1 cellular context compared by ENCODE assay signal in the genomic region with DNA sequence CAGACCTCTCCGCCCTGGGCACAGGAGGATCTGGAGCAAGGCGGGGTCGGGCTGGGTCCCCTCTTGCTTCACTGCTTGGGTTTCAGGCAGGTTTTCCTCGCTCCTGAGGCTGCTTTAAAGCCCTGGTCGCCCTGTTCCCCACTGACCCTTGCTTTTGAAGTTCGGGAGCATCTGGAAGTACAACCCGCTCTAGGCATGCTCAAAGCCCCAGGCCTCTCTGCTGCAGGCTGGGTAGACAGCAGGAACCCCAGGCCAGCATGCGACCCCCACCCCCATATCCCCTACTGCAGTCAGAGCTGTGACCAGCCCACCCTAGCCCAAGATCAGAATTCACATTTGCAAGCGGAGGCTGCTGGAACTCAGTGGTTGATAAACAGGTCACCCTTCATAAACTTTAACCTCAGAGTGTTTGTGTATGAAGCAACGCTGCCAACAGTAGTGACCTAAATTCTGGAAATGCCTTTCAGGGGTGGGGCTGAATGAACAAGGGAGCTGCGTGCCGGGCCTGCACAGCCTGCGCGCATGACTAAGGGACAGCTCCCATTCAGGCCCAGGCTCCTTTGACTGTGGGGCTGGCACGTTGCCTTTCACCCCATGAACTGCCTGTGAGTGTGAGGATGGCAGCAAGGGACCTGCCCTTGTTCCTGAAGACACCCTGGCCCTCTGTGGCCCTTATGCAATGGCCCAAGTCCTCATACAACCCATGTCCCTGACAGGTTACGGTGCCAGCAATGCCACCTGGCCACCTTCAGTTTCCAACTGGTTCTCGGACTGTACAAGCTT.
TF ChIP-seq lines count a peak whose summit lies in the region.

No MANE protein-coding gene starts in this region.

TF ChIP-seq in HepG2, 621 proteins besides CTCF, POLR2A, EP300 and RAD21 (continued from another document and continues in another):
- TF ChIP-seq, protein P1, sequence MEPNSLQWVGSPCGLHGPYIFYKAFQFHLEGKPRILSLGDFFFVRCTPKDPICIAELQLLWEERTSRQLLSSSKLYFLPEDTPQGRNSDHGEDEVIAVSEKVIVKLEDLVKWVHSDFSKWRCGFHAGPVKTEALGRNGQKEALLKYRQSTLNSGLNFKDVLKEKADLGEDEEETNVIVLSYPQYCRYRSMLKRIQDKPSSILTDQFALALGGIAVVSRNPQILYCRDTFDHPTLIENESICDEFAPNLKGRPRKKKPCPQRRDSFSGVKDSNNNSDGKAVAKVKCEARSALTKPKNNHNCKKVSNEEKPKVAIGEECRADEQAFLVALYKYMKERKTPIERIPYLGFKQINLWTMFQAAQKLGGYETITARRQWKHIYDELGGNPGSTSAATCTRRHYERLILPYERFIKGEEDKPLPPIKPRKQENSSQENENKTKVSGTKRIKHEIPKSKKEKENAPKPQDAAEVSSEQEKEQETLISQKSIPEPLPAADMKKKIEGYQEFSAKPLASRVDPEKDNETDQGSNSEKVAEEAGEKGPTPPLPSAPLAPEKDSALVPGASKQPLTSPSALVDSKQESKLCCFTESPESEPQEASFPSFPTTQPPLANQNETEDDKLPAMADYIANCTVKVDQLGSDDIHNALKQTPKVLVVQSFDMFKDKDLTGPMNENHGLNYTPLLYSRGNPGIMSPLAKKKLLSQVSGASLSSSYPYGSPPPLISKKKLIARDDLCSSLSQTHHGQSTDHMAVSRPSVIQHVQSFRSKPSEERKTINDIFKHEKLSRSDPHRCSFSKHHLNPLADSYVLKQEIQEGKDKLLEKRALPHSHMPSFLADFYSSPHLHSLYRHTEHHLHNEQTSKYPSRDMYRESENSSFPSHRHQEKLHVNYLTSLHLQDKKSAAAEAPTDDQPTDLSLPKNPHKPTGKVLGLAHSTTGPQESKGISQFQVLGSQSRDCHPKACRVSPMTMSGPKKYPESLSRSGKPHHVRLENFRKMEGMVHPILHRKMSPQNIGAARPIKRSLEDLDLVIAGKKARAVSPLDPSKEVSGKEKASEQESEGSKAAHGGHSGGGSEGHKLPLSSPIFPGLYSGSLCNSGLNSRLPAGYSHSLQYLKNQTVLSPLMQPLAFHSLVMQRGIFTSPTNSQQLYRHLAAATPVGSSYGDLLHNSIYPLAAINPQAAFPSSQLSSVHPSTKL (CRISPR knock-in tag; IDR thresholded peaks at IDR 0.05) = peak; percentile 95
- TF ChIP-seq NCOA5 (CRISPR knock-in tag; IDR thresholded peaks at IDR 0.05) (no peak), ZSCAN20 (CRISPR knock-in tag; IDR thresholded peaks at IDR 0.05; ENCODE audit: borderline replicate concordance) (peak; percentile 49; the same call in 1 of the 2 replicates), MLXIP (CRISPR knock-in tag; IDR thresholded peaks at IDR 0.05; ENCODE audit: borderline replicate concordance) (peak; percentile 49; the same call in 1 of the 2 replicates), KLF16 (CRISPR knock-in tag; IDR thresholded peaks at IDR 0.05) (peak in 1 of 2 experiments; percentile 90; a peak in 2 of 4 replicates), ZNF879 (CRISPR knock-in tag; IDR thresholded peaks at IDR 0.05) (0 out of 2 replicates have a peak, but pooled peaks have one; percentile 88), SRF (IDR thresholded peaks at IDR 0.05; ENCODE audit: low read depth, low read length) (no peak), ETV6 (CRISPR knock-in tag; conservative IDR thresholded peaks at IDR 0.05) (no peak), UBTF (CRISPR knock-in tag; IDR thresholded peaks at IDR 0.05) (peak; percentile 63), ZNF891 (CRISPR knock-in tag; IDR thresholded peaks at IDR 0.05) (0 out of 2 replicates have a peak, but pooled peaks have one; percentile 58), HDAC2 (CRISPR knock-in tag; IDR thresholded peaks at IDR 0.05) (peak; percentile 94), TEAD2 (CRISPR knock-in tag; IDR thresholded peaks at IDR 0.05) (0 out of 2 replicates have a peak, but pooled peaks have one; percentile 67), TCF7 (IDR thresholded peaks at IDR 0.05; ENCODE audit: low read depth) (peak; percentile 46; the same call in 1 of the 2 replicates), DBP (CRISPR knock-in tag; IDR thresholded peaks at IDR 0.05; ENCODE audit: not compliant biosample characterization) (no peak), SNAPC2 (CRISPR knock-in tag; IDR thresholded peaks at IDR 0.05) (no peak; the same call in none of the 2 replicates), BRD4 (CRISPR knock-in tag; IDR thresholded peaks at IDR 0.05) (peak; percentile 77), MED1 (CRISPR knock-in tag; IDR thresholded peaks at IDR 0.05) (peak; percentile 94), SP5 (CRISPR knock-in tag; IDR thresholded peaks at IDR 0.05; ENCODE audit: borderline replicate concordance, low read depth) (peak; percentile 48; the same call in 1 of the 2 replicates), ZNF564 (CRISPR knock-in tag; IDR thresholded peaks at IDR 0.05) (peak; percentile 83), HMG20B (CRISPR knock-in tag; conservative IDR thresholded peaks at IDR 0.05) (peak; percentile 79), ZNF800 (CRISPR knock-in tag; IDR thresholded peaks at IDR 0.05) (peak; percentile 91), ATF5 (CRISPR knock-in tag; IDR thresholded peaks at IDR 0.05; ENCODE audit: low read depth) (no peak; the same call in 1 of the 2 replicates), TBX2 (CRISPR knock-in tag; IDR thresholded peaks at IDR 0.05; ENCODE audit: borderline replicate concordance) (peak; percentile 89), YEATS2 (CRISPR knock-in tag; IDR thresholded peaks at IDR 0.05; ENCODE audit: borderline replicate concordance) (peak; percentile 28; the same call in 1 of the 2 replicates), ZBTB7B (CRISPR knock-in tag; IDR thresholded peaks at IDR 0.05) (peak; percentile 81), PCBP2 (optimal IDR thresholded peaks at IDR 0.05; ENCODE audit: low read depth, low read length, poor library complexity, severe bottlenecking) (no peak), FOSL2 (CRISPR knock-in tag; IDR thresholded peaks at IDR 0.05) (peak; percentile 86), MAZ (IDR thresholded peaks at IDR 0.05; ENCODE audit: borderline replicate concordance, low read depth, low read length) (no peak), MAZ (CRISPR knock-in tag; IDR thresholded peaks at IDR 0.05; ENCODE audit: low read depth) (peak; percentile 73), TEAD3 (CRISPR knock-in tag; optimal IDR thresholded peaks at IDR 0.05; ENCODE audit: borderline replicate concordance) (peak; percentile 98), HOMEZ (CRISPR knock-in tag; IDR thresholded peaks at IDR 0.05; ENCODE audit: low read depth) (peak; percentile 56; the same call in 1 of the 2 replicates), ZFP90 (CRISPR knock-in tag; IDR thresholded peaks at IDR 0.05; ENCODE audit: borderline replicate concordance) (peak; percentile 67; the same call in 1 of the 2 replicates), POLR2AphosphoS5 (IDR thresholded peaks at IDR 0.05; ENCODE audit: low read depth, low read length) (peak; percentile 58), FOXJ3 (CRISPR knock-in tag; IDR thresholded peaks at IDR 0.05; ENCODE audit: borderline replicate concordance) (peak; percentile 94), HOXA3 (CRISPR knock-in tag; IDR thresholded peaks at IDR 0.05) (peak; percentile 77; the same call in 1 of the 2 replicates), BORCS8-MEF2B (CRISPR knock-in tag; IDR thresholded peaks at IDR 0.05) (peak; percentile 74; the same call in 1 of the 2 replicates), NFE2L1 (CRISPR knock-in tag; IDR thresholded peaks at IDR 0.05; ENCODE audit: borderline replicate concordance) (no peak), CENPX (CRISPR knock-in tag; IDR thresholded peaks at IDR 0.05) (no peak)
- TF ChIP-seq, protein P2, sequence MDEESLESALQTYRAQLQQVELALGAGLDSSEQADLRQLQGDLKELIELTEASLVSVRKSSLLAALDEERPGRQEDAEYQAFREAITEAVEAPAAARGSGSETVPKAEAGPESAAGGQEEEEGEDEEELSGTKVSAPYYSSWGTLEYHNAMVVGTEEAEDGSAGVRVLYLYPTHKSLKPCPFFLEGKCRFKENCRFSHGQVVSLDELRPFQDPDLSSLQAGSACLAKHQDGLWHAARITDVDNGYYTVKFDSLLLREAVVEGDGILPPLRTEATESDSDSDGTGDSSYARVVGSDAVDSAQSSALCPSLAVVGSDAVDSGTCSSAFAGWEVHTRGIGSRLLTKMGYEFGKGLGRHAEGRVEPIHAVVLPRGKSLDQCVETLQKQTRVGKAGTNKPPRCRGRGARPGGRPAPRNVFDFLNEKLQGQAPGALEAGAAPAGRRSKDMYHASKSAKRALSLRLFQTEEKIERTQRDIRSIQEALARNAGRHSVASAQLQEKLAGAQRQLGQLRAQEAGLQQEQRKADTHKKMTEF (CRISPR knock-in tag; IDR thresholded peaks at IDR 0.05) = peak; percentile 81
- TF ChIP-seq, protein P3, sequence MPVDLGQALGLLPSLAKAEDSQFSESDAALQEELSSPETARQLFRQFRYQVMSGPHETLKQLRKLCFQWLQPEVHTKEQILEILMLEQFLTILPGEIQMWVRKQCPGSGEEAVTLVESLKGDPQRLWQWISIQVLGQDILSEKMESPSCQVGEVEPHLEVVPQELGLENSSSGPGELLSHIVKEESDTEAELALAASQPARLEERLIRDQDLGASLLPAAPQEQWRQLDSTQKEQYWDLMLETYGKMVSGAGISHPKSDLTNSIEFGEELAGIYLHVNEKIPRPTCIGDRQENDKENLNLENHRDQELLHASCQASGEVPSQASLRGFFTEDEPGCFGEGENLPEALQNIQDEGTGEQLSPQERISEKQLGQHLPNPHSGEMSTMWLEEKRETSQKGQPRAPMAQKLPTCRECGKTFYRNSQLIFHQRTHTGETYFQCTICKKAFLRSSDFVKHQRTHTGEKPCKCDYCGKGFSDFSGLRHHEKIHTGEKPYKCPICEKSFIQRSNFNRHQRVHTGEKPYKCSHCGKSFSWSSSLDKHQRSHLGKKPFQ (CRISPR knock-in tag; IDR thresholded peaks at IDR 0.05; ENCODE audit: insufficient replicate concordance) = peak; percentile 58
